18 cellular contexts compared by ENCODE assay signal in the genomic region with DNA sequence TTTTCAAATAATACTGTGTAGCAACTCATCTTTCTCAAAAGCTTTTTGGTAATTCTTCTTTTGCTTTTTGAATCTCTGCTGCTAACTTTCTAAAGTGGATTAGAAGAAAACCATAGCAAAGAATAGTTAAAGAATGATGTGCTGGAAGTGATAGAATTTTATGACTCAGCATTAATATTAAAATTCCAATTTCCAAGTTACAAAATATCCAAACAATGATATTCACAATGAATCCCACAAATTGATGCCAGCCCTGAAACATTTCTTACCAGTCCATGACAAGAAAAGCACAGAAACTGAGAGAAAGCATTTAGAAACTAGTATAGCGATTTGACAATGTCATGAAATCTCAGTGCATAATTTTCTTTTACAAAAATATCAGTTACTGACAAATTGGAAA.
"Had no signal": no experiment of that assay in that cellular context is flagged by ENCODE, and none has a peak within 500 bp of the region (broad histone marks: within the 10 kb centered on the region; RNA-seq: fewer than 3 reads in every experiment).

No MANE protein-coding gene starts in this region.

- ATAC-seq: foreskin keratinocyte; left colon; naive thymus-derived CD8-positive, alpha-beta T cell; stimulated activated effector memory CD8-positive, alpha-beta T cell treated with anti-CD3 and anti-CD28 coated beads, Interleukin-12 subunit alpha, Interleukin-12 subunit beta, amount 100 ng/mL, for 72 hours had no signal

- DNase-seq: activated CD4-positive, alpha-beta memory T cell treated with anti-CD3 and anti-CD28 coated beads, Interleukin-2, amount 10 ng/mL, durations not matched to agents 7 days and 5 days; activated gamma-delta T cell; activated T-cell treated with anti-CD3 and anti-CD28 coated beads, Interleukin-2, amount 50 U/mL, for 48 hours; brain microvascular endothelial cell; cerebellar nuclear complex; dermis blood vessel endothelial cell; endodermal cell; erythroblast; foreskin keratinocyte; left colon; naive thymus-derived CD8-positive, alpha-beta T cell; posterior cingulate gyrus had no signal

- H3K9me3 ChIP-seq: neutrophil, tibial nerve, vagina had no signal

- H3K27me3 ChIP-seq: brain microvascular endothelial cell, foreskin keratinocyte, neutrophil, tibial nerve, vagina had no signal

- H3K27ac ChIP-seq: brain microvascular endothelial cell, foreskin keratinocyte, neutrophil, vagina, VCaP had no signal

- H3K4me3 ChIP-seq: lung, tibial nerve, vagina had no signal

- H3K36me3 ChIP-seq: brain microvascular endothelial cell, neutrophil, tibial nerve, vagina had no signal
